ENCODE assay signal across 10 cellular contexts in the genomic region with DNA sequence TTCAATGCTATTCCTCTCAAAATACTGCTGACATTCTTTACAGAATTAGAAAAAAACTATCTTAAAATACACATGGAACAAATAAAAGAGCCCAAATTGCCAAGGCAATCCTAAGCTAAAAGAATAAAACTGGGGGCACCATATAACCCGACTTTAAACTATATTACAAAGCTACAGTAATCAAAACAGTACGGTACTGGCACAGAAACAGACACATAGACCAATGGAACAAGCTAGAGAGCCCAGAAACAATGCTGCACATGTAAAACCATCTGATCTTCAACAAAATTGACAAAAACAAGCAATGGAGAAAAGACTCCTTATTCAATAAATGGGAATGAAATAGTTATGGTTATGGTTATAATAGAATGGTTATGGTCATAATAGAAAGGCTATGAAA.
"Had no signal": no experiment of that assay in that cellular context is flagged by ENCODE, and none has a peak within 500 bp of the region (broad histone marks: within the 10 kb centered on the region; RNA-seq: fewer than 3 reads in every experiment).

No MANE protein-coding gene starts in this region.

- H3K4me1 Mint-ChIP-seq: H9 had no signal

- H3K9ac ChIP-seq: KMS-11 had no signal

- FAIRE-seq: H54, HTR-8/SVneo had no signal

- DNase-seq: GOT3, H9, HCEC 1CT, HFFc6, IMR-90, Karpas-422, KBM-7 had no signal

- H3K4me2 ChIP-seq: KMS-11 had no signal

- H3K27ac Mint-ChIP-seq: H9, HFFc6 had no signal

- H3K4me3 Mint-ChIP-seq: H9, HFFc6 had no signal

- H3K27ac ChIP-seq: KMS-11 had no signal
